Comparison of ENCODE assay signal across 25 cellular contexts in the genomic region with DNA sequence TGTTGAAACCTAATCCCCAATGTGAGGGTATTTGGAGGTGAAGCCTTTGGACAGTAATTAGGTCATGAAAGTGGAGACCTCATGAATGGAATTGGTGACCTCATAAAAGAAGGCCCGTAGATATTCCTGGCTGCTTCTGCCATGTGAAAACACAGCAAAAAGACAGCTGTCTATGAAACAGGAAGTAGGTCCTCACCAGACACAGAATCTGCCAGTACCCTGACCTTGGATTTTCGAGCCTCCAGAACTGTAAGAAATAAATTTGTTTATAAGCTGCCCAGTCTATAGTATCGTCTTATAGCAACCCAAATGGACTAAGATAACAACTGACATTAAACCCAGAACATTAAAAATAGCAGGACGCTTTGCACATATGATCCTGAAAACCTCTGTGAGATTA.
"Had no signal": no experiment of that assay in that cellular context is flagged by ENCODE, and none has a peak within 500 bp of the region (broad histone marks: within the 10 kb centered on the region; RNA-seq: fewer than 3 reads in every experiment).

No MANE protein-coding gene starts in this region.

- H3K36me3 ChIP-seq: cardiac muscle cell, SJCRH30 had no signal

- H3K27ac ChIP-seq: cardiac muscle cell, SJCRH30, SK-N-MC had no signal

- H3K4me3 ChIP-seq: cardiac muscle cell, SJCRH30, SK-N-MC had no signal

- DNase-seq: activated CD4-positive, alpha-beta T cell treated with anti-CD3 and anti-CD28 coated beads, Interleukin-2, amount 10 ng/mL, durations not matched to agents 24 days and 14 days; activated CD4-positive, alpha-beta T cell treated with anti-CD3 and anti-CD28 coated beads, Interleukin-2, amount 50 U/mL, for 4 hours; activated CD8-positive, alpha-beta T cell treated with anti-CD3 and anti-CD28 coated beads for 36 hours; activated effector memory CD4-positive, alpha-beta T cell treated with anti-CD3 and anti-CD28 coated beads, Interleukin-2, amount 50 U/mL, for 16 hours; activated naive CD4-positive, alpha-beta T cell; activated naive CD4-positive, alpha-beta T cell treated with anti-CD3 and anti-CD28 coated beads, Interleukin-2, amount 50 U/mL, for 16 hours; activated naive CD8-positive, alpha-beta T cell treated with anti-CD3 and anti-CD28 coated beads for 36 hours; activated T-cell treated with anti-CD3 and anti-CD28 coated beads, Interleukin-2, amount 50 U/mL, for 1 hour; activated T-cell treated with anti-CD3 and anti-CD28 coated beads, Interleukin-2, amount 50 U/mL, for 72 hours; amniotic stem cell; aorta; KG1; NCI-H1092; NCI-H1436 treated with DMSO at 0.1 percent for 48 hours; NCI-H1694 treated with DMSO at 0.1 percent for 48 hours; NCI-H2081; NCI-H2171 treated with DMSO at 0.1 percent for 48 hours; NCI-H345; NCI-H524 treated with DMSO at 0.1 percent for 48 hours; OCI-M1; SHP77; T1000 had no signal

- H3K27me3 ChIP-seq: cardiac muscle cell, SJCRH30 had no signal
